In the genomic region with DNA sequence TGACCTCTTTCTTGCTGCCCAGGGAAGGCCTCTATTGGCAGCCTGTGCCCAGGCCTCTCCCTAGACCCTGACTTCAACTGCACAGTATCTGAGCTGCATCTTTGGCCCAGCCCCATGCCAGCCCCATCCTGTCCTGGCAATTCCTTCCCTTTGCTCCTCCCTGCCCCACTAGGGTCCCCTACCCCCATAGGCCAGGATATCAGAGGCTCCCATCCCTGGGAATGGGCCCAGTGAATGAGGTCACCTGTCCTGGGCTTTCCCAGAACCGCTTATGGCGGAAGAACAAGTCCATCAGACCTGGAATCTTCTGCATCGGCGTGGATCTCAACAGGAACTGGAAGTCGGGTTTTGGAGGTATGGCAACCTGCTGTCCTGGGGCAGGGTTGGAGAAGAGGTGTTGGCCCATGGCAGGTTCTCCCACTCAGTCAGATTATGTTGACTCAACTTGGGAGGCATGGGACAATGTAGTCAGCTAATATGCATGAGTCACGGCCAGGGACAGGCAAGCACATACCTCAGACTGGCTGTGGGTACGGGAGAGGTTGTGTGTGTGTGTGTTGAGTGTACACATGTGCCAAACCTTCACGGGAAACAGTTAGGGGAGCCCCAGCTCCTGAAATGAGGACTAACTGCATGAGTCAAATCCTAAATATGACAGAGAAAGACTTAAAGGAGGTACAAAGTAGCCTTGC, we compare ENCODE assay signal across 9 cellular contexts. TPM values are rescaled to one million over a fixed set of nuclear protein-coding genes. Genes with fewer than 3 reads are reported as not detected.
DNase-seq lines count a peak whose midpoint lies in the region; ATAC-seq, FAIRE-seq and TF ChIP-seq lines count a peak whose summit lies in the region.
"Had no signal": no experiment of that assay in that cellular context is flagged by ENCODE, and none has a peak within 500 bp of the region (broad histone marks: within the 10 kb centered on the region; RNA-seq: fewer than 3 reads in every experiment).

No MANE protein-coding gene starts in this region.

- H3K4me1 ChIP-seq in keratinocyte (ENCODE audit: control insufficient read depth, extremely low read depth, insufficient read depth, low read length) (peaks cover 31% of the 10 kb centered on the region), upper lobe of right lung (no peaks in the 10 kb centered on the region)

- peaks cover 16% of the 10 kb centered on the region for H3K4me1 Mint-ChIP-seq in activated naive CD4-positive, alpha-beta T cell treated with anti-CD3 and anti-CD28 coated beads for 36 hours (ENCODE audit: low read depth)

- peaks cover 1% of the 10 kb centered on the region for H3K36me3 Mint-ChIP-seq in activated naive CD4-positive, alpha-beta T cell treated with anti-CD3 and anti-CD28 coated beads for 36 hours (ENCODE audit: low read depth)

- H3K27ac ChIP-seq in keratinocyte (ENCODE audit: control insufficient read depth, insufficient read depth, low read length) (peak overlapping the region; percentile 81), upper lobe of right lung (no peak overlapping the region)

- peak overlapping the region; percentile 35 for H2AFZ ChIP-seq in keratinocyte (ENCODE audit: control insufficient read depth, low read length)

- peak in 1 of 3 experiments; percentile 46 for TF ChIP-seq CTCF in keratinocyte (optimal IDR thresholded peaks at IDR 0.05 in 1 of 3, IDR thresholded peaks at IDR 0.05 in 1 of 3, conservative IDR thresholded peaks at IDR 0.05 in 1 of 3; ENCODE audit: extremely low read depth in 1 of 3, insufficient read depth in 2 of 3, low read length in 3 of 3)
- no peak for TF ChIP-seq CTCF in upper lobe of right lung (IDR thresholded peaks at IDR 0.05)

- CTCF ChIA-PET in activated naive CD4-positive, alpha-beta T cell treated with anti-CD3 and anti-CD28 coated beads for 36 hours (lab: Charles Lee): interaction anchor here (0.6 kb wide), 2 partner anchors 120 to 155 kb away, joined by 3 read pairs; no protein-coding TSS in a partner anchor

- intact Hi-C loops in activated naive CD4-positive, alpha-beta T cell treated with anti-CD3 and anti-CD28 coated beads for 36 hours (cut with micrococcal nuclease): loop anchor here (2.0 kb wide), 1 partner anchor 87 kb away; no protein-coding TSS in a partner anchor
- intact Hi-C loops in upper lobe of right lung (cut with DNase I): no loop called here

- H3K36me3 ChIP-seq in keratinocyte (ENCODE audit: control insufficient read depth in 2 of 2, extremely low read depth in 1 of 2, insufficient read depth in 2 of 2, low read length in 2 of 2) (no peaks in the 10 kb centered on the region), upper lobe of right lung (no peaks in the 10 kb centered on the region)

- no peaks in the 10 kb centered on the region for H3K9me1 ChIP-seq in keratinocyte (ENCODE audit: control insufficient read depth, extremely low read depth, insufficient read depth, low read length)

- no peak overlapping the region for H3K4me3 Mint-ChIP-seq in activated naive CD4-positive, alpha-beta T cell treated with anti-CD3 and anti-CD28 coated beads for 36 hours

- no peaks in the 10 kb centered on the region for H3K27me3 Mint-ChIP-seq in activated naive CD4-positive, alpha-beta T cell treated with anti-CD3 and anti-CD28 coated beads for 36 hours (ENCODE audit: low read depth)

- H3K4me2 ChIP-seq in keratinocyte (ENCODE audit: control insufficient read depth, extremely low read depth, insufficient read depth, low read depth, low read length): peak overlapping the region; percentile 61

- H3K79me2 ChIP-seq in keratinocyte (ENCODE audit: control insufficient read depth, insufficient read depth, low read length): no peaks in the 10 kb centered on the region

- H3K9me3 ChIP-seq in keratinocyte (ENCODE audit: control insufficient read depth, low read depth, low read length): peaks cover 8% of the 10 kb centered on the region
- peaks cover 3% of the 10 kb centered on the region for H3K9me3 ChIP-seq in upper lobe of right lung

- peaks cover 5% of the 10 kb centered on the region for H3K9me3 Mint-ChIP-seq in activated naive CD4-positive, alpha-beta T cell treated with anti-CD3 and anti-CD28 coated beads for 36 hours

- peak; percentile 47 for ATAC-seq in upper lobe of right lung
- no peak for ATAC-seq in GM18907 (IDR thresholded peaks at IDR 0.05; ENCODE audit: unreplicated experiment)

- H3K9ac ChIP-seq in keratinocyte (ENCODE audit: control insufficient read depth, extremely low read depth, insufficient read depth, low read length): peak overlapping the region; percentile 51

- H3K27ac Mint-ChIP-seq in activated naive CD4-positive, alpha-beta T cell treated with anti-CD3 and anti-CD28 coated beads for 36 hours: no peak overlapping the region

- DNase-seq in activated naive CD4-positive, alpha-beta T cell treated with anti-CD3 and anti-CD28 coated beads for 36 hours: peak; percentile 68
- DNase-seq in activated naive CD4-positive, alpha-beta T cell treated with anti-CD3 and anti-CD28 coated beads, Interleukin-2, amount 50 U/mL, for 16 hours: no peak
- DNase-seq in SW480 (ENCODE audit: low spot score): peak; percentile 90
- DNase-seq in keratinocyte (ENCODE audit: low read depth, low spot score): peak; percentile 99
- no peak for DNase-seq in upper lobe of right lung
- no peak for DNase-seq in NOMO-1 (lab: John Stamatoyannopoulos, UW; ENCODE audit: unreplicated experiment in 2 of 2)
- DNase-seq in NOMO-1 treated with DMSO at 0.1 percent for 48 hours (lab: John Stamatoyannopoulos, UW; ENCODE audit: unreplicated experiment): no peak

- no peaks in the 10 kb centered on the region for H4K20me1 ChIP-seq in keratinocyte (ENCODE audit: control insufficient read depth, extremely low read depth, insufficient read depth, low read length)

- no peaks in the 10 kb centered on the region for H3K27me3 ChIP-seq in keratinocyte (ENCODE audit: control insufficient read depth, extremely low read depth, insufficient read depth, low read length)
- no peaks in the 10 kb centered on the region for H3K27me3 ChIP-seq in upper lobe of right lung

- dilution Hi-C loops in keratinocyte (cut with MboI; ENCODE audit: extremely low pct_ligation_motif_present, low sequenced_read_pairs): no loop called here

- H3K4me3 ChIP-seq in keratinocyte (ENCODE audit: control insufficient read depth in 2 of 3, extremely low read depth in 1 of 3, insufficient read depth in 2 of 3, low read depth in 1 of 3, low read length in 3 of 3): no peak overlapping the region
- H3K4me3 ChIP-seq in upper lobe of right lung: no peak overlapping the region

- peak; percentile 93 for FAIRE-seq in keratinocyte (lab: Jason Lieb, UNC)
- FAIRE-seq: frontal cortex had no signal

RNA-seq across cellular contexts. Expression of a gene that starts 17.0 kb away (rescaled TPM):
- total RNA-seq in activated naive CD4-positive, alpha-beta T cell treated with anti-CD3 and anti-CD28 coated beads for 36 hours: not detected
- not detected in 3 replicates for polyA plus RNA-seq in keratinocyte
- polyA plus RNA-seq in keratinocyte (2011; ENCODE audit: low read depth): not detected
- polyA plus RNA-seq in keratinocyte (2011; cell fraction: cytosol; rRNA removed): not detected in 2 replicates
- not detected in 2 replicates for polyA plus RNA-seq in keratinocyte (2011; cell fraction: nucleus; rRNA removed)
- polyA plus RNA-seq in keratinocyte (2012; ENCODE audit: low replicate concordance): not detected in 2 replicates
- 0.56 TPM in 1 of 3 replicates, not detected in the others for polyA minus RNA-seq in keratinocyte
- polyA minus RNA-seq in keratinocyte (2011; cell fraction: cytosol; rRNA and poly(A)+ RNA removed): not detected
- polyA minus RNA-seq in keratinocyte (2011; cell fraction: nucleus; rRNA and poly(A)+ RNA removed): not detected in 2 replicates
- not detected for total RNA-seq in upper lobe of right lung
- total RNA-seq: frontal cortex had no signal

RNA-seq across cellular contexts. Expression of a gene that starts 18.7 kb away (rescaled TPM):
- under 1 TPM; 0.74 to 0.88 TPM for total RNA-seq in activated naive CD4-positive, alpha-beta T cell treated with anti-CD3 and anti-CD28 coated beads for 36 hours
- 0.24 to 0.35 TPM (median 0.27 TPM) in 3 replicates for polyA plus RNA-seq in keratinocyte
- not detected for polyA plus RNA-seq in keratinocyte (2011; ENCODE audit: low read depth)
- 0.19 and 0.22 TPM in 2 replicates for polyA plus RNA-seq in keratinocyte (2011; cell fraction: cytosol; rRNA removed)
- 0.75 and 0.96 TPM in 2 replicates for polyA plus RNA-seq in keratinocyte (2011; cell fraction: nucleus; rRNA removed)
- 0.25 and 0.76 TPM in 2 replicates for polyA plus RNA-seq in keratinocyte (2012; ENCODE audit: low replicate concordance)
- 0.69 to 1.0 TPM in 2 of 3 replicates, not detected in the other for polyA minus RNA-seq in keratinocyte
- polyA minus RNA-seq in keratinocyte (2011; cell fraction: cytosol; rRNA and poly(A)+ RNA removed): not detected
- polyA minus RNA-seq in keratinocyte (2011; cell fraction: nucleus; rRNA and poly(A)+ RNA removed): not detected in 2 replicates
- not detected for total RNA-seq in upper lobe of right lung
- total RNA-seq: frontal cortex had no signal

Comparison
In these comparisons a context has a peak if more than half of its experiments do, and no peak if none do; other contexts are left out.
1. DNase-seq: peak in activated naive CD4-positive, alpha-beta T cell treated with anti-CD3 and anti-CD28 coated beads for 36 hours (single experiment), SW480 (single experiment) and keratinocyte (single experiment); none in activated naive CD4-positive, alpha-beta T cell treated with anti-CD3 and anti-CD28 coated beads, Interleukin-2, amount 50 U/mL, for 16 hours (single experiment), upper lobe of right lung (single experiment), NOMO-1 (0 of 2) and NOMO-1 treated with DMSO at 0.1 percent for 48 hours (single experiment).